In genomic region chr2:99818842-99819241, GRCh38 we compare ENCODE assay signal across 10 cellular contexts.
DNase-seq lines count a peak whose midpoint lies in the region; ATAC-seq and TF ChIP-seq lines count a peak whose summit lies in the region.
"Had no signal": no experiment of that assay in that cellular context is flagged by ENCODE, and none has a peak within 500 bp of the region (broad histone marks: within the 10 kb centered on the region; RNA-seq: fewer than 3 reads in every experiment).

No MANE protein-coding gene starts in this region.

- no TSS peak for BruUV-seq in PC-3 (replicated peaks; lab: Mats Ljungman, UMichigan)

- H2AFZ ChIP-seq in PC-3 (ENCODE audit: low read length) (no peak overlapping the region), fibroblast of lung (ENCODE audit: low read length) (no peak overlapping the region), smooth muscle cell (ENCODE audit: low read depth) (no peak overlapping the region)

- no peaks in the 10 kb centered on the region for H3K27me3 ChIP-seq in cardiac muscle cell
- H3K27me3 ChIP-seq in right cardiac atrium (ENCODE audit: control insufficient read depth, insufficient read depth), result no peaks in the 10 kb centered on the region
- H3K27me3 ChIP-seq in PC-3 (ENCODE audit: low read length), result no peaks in the 10 kb centered on the region
- no peaks in the 10 kb centered on the region for H3K27me3 ChIP-seq in fibroblast of lung (ENCODE audit: control insufficient read depth, insufficient read depth, low read length)
- peaks cover 16% of the 10 kb centered on the region for H3K27me3 ChIP-seq in smooth muscle cell (ENCODE audit: low read depth)
- H3K27me3 ChIP-seq: BLaER1 treated with 17β-estradiol and CSF1 and Interleukin-3, amounts not matched to agents 10 nM and 100 nM had no signal

- CTCF ChIA-PET in PC-3 (lab: Charles Lee), result interaction anchor here (0.6 to 1.6 kb wide), 6 partner anchors 9 to 444 kb away, joined by 3 to 14 read pairs (median 4); no protein-coding TSS in a partner anchor

- H3K9ac ChIP-seq in PC-3 (ENCODE audit: low read length), result no peak overlapping the region
- H3K9ac ChIP-seq in fibroblast of lung (ENCODE audit: insufficient read depth, low read length), result no peak overlapping the region
- no peak overlapping the region for H3K9ac ChIP-seq in smooth muscle cell (ENCODE audit: low read depth)
- H3K9ac ChIP-seq: BLaER1 treated with 17β-estradiol and CSF1 and Interleukin-3, amounts not matched to agents 10 nM and 100 nM had no signal

- WGBS in right cardiac atrium, result 79% methylated on average over 2 of the region's 2 CpGs
- WGBS in smooth muscle cell (ENCODE audit: low lambda C conversion rate), result 80% methylated on average over 2 of the region's 2 CpGs

- no peak overlapping the region for H3K27ac ChIP-seq in cardiac muscle cell
- H3K27ac ChIP-seq in right cardiac atrium (ENCODE audit: low read length), result no peak overlapping the region
- H3K27ac ChIP-seq in PC-3 (ENCODE audit: low read length), result no peak overlapping the region
- H3K27ac ChIP-seq in fibroblast of lung (ENCODE audit: insufficient read depth, low read length), result no peak overlapping the region
- H3K27ac ChIP-seq in smooth muscle cell (ENCODE audit: low read depth), result no peak overlapping the region
- H3K27ac ChIP-seq: BLaER1 treated with 17β-estradiol and CSF1 and Interleukin-3, amounts not matched to agents 10 nM and 100 nM had no signal

- intact Hi-C loops in right cardiac atrium (cut with DNase I) (loop anchor here in 2 of 4 donors (10.0 kb wide), 2 partner anchors 244 to 254 kb away; no protein-coding TSS in a partner anchor), PC-3 (cut with micrococcal nuclease) (loop anchor here (1.0 to 10.0 kb wide), 3 partner anchors 156 to 441 kb away; no protein-coding TSS in a partner anchor)

- no peaks in the 10 kb centered on the region for H3F3A ChIP-seq in PC-3 (ENCODE audit: low read length, unreplicated experiment)
- no peaks in the 10 kb centered on the region for H3F3A ChIP-seq in smooth muscle cell (ENCODE audit: low read depth)

- H3K4me1 ChIP-seq in cardiac muscle cell (ENCODE audit: low read depth) (peaks cover 7% of the 10 kb centered on the region), right cardiac atrium (ENCODE audit: control insufficient read depth, insufficient read depth, low read length) (no peaks in the 10 kb centered on the region), PC-3 (ENCODE audit: insufficient read depth, low read length) (peaks cover 7% of the 10 kb centered on the region; the same call in 1 of the 2 replicates), fibroblast of lung (ENCODE audit: control insufficient read depth, extremely low read depth, insufficient read depth, low read length) (no peaks in the 10 kb centered on the region), smooth muscle cell (ENCODE audit: low read depth) (peaks cover 14% of the 10 kb centered on the region)

- H3K4me3 ChIP-seq in cardiac muscle cell (no peak overlapping the region), right cardiac atrium (ENCODE audit: low read length) (no peak overlapping the region), PC-3 (ENCODE audit: low read length) (no peak overlapping the region), fibroblast of lung (replicated peaks in 1 of 4; ENCODE audit: control extremely low read depth in 1 of 4, insufficient read depth in 1 of 4, low read depth in 3 of 4, low read length in 4 of 4) (no peak overlapping the region), smooth muscle cell (no peak overlapping the region)
- H3K4me3 ChIP-seq: BLaER1 treated with 17β-estradiol and CSF1 and Interleukin-3, amounts not matched to agents 10 nM and 100 nM had no signal

- H3K4me2 ChIP-seq in PC-3 (ENCODE audit: low read length), result no peak overlapping the region
- no peak overlapping the region for H3K4me2 ChIP-seq in fibroblast of lung (ENCODE audit: extremely low read depth, insufficient read depth, low read length)
- H3K4me2 ChIP-seq in smooth muscle cell, result no peak overlapping the region
- H3K4me2 ChIP-seq: BLaER1 treated with 17β-estradiol and CSF1 and Interleukin-3, amounts not matched to agents 10 nM and 100 nM had no signal

- H3K9me2 ChIP-seq in PC-3 (replicated peaks; ENCODE audit: low read length), result no peaks in the 10 kb centered on the region

- ATAC-seq in right cardiac atrium, result no peak
- ATAC-seq in PC-3, result peak; percentile 14; the same call in 1 of the 2 replicates
- ATAC-seq in HG03457 (IDR thresholded peaks at IDR 0.05; ENCODE audit: unreplicated experiment), result no peak

- H3K79me2 ChIP-seq in PC-3 (ENCODE audit: low read length), result no peaks in the 10 kb centered on the region
- H3K79me2 ChIP-seq in fibroblast of lung (ENCODE audit: control insufficient read depth, insufficient read depth, low read length), result no peaks in the 10 kb centered on the region
- no peaks in the 10 kb centered on the region for H3K79me2 ChIP-seq in smooth muscle cell (ENCODE audit: low read depth)

- no peaks in the 10 kb centered on the region for H4K20me1 ChIP-seq in PC-3 (ENCODE audit: low read length)
- no peaks in the 10 kb centered on the region for H4K20me1 ChIP-seq in fibroblast of lung (ENCODE audit: control insufficient read depth, extremely low read depth, insufficient read depth, low read length)
- H4K20me1 ChIP-seq in smooth muscle cell (ENCODE audit: low read depth), result no peaks in the 10 kb centered on the region

- H3K36me3 ChIP-seq in cardiac muscle cell (no peaks in the 10 kb centered on the region), PC-3 (ENCODE audit: low read depth, low read length) (no peaks in the 10 kb centered on the region), fibroblast of lung (ENCODE audit: control insufficient read depth, insufficient read depth, low read length) (no peaks in the 10 kb centered on the region), smooth muscle cell (ENCODE audit: low read depth) (no peaks in the 10 kb centered on the region)

- no peak for TF ChIP-seq CTCF in cardiac muscle cell (IDR thresholded peaks at IDR 0.05; ENCODE audit: low read depth, low read length)
- TF ChIP-seq CTCF in PC-3 (conservative IDR thresholded peaks at IDR 0.05; ENCODE audit: low read depth, low read length), result peak; percentile 71
- peak; percentile 9 to 25 for TF ChIP-seq CTCF in fibroblast of lung (conservative IDR thresholded peaks at IDR 0.05 in 1 of 2, IDR thresholded peaks at IDR 0.05 in 1 of 2; ENCODE audit: low read depth in 1 of 2, low read length in 2 of 2)
- peak; percentile 15 for TF ChIP-seq CTCF in smooth muscle cell (IDR thresholded peaks at IDR 0.05; ENCODE audit: borderline replicate concordance, insufficient read depth, poor library complexity, severe bottlenecking)

- DNase-seq in cardiac muscle cell (ENCODE audit: low read depth in 1 of 2, low spot score in 1 of 2) (peak; percentile 14), right cardiac atrium (no peak), PC-3 (peak; percentile 71), fibroblast of lung (ENCODE audit: low read depth in 2 of 2) (peak in 1 of 2 donors; percentile 62), smooth muscle cell (lab: John Stamatoyannopoulos, UW; ENCODE audit: unreplicated experiment) (no peak), GM19240 (ENCODE audit: insufficient read length, low spot score) (no peak), OCI-M2 (lab: John Stamatoyannopoulos, UW; ENCODE audit: unreplicated experiment) (no peak)
- DNase-seq: activated CD4-positive, alpha-beta memory T cell treated with anti-CD3 and anti-CD28 coated beads, Interleukin-2, amount 10 ng/mL, durations not matched to agents 7 days and 5 days had no signal

- POLR2A ChIA-PET in PC-3 (lab: Charles Lee; ENCODE audit: unreplicated experiment), result interaction anchor here (0.6 kb wide), 1 partner anchor 425 kb away, joined by 3 read pairs; no protein-coding TSS in a partner anchor

- H3K9me3 ChIP-seq in cardiac muscle cell (ENCODE audit: low read depth) (no peaks in the 10 kb centered on the region), right cardiac atrium (ENCODE audit: control insufficient read depth, low read length) (no peaks in the 10 kb centered on the region), PC-3 (ENCODE audit: low read length) (no peaks in the 10 kb centered on the region), fibroblast of lung (ENCODE audit: control insufficient read depth, insufficient read depth, low read depth, low read length) (no peaks in the 10 kb centered on the region), smooth muscle cell (replicated peaks; ENCODE audit: low read depth) (no peaks in the 10 kb centered on the region)

Comparison
In these comparisons a context has a peak if more than half of its experiments do, and no peak if none do; other contexts are left out.
1. DNase-seq: peak in cardiac muscle cell (2 of 2) and PC-3 (single experiment); none in right cardiac atrium (0 of 3), smooth muscle cell (single experiment), GM19240 (single experiment) and OCI-M2 (single experiment).